9 cellular contexts compared by ENCODE assay signal in genomic region chr19:47315125-47315821, GRCh38. TPM values are rescaled to one million over a fixed set of nuclear protein-coding genes. Genes with fewer than 3 reads are reported as not detected.
DNase-seq lines count a peak whose midpoint lies in the region; TF ChIP-seq lines count a peak whose summit lies in the region.
"Had no signal": no experiment of that assay in that cellular context is flagged by ENCODE, and none has a peak within 500 bp of the region (broad histone marks: within the 10 kb centered on the region; RNA-seq: fewer than 3 reads in every experiment).

No MANE protein-coding gene starts in this region.

- peaks cover 0 to 46% (median 0%) of the 10 kb centered on the region in 4 donors for H3K27me3 ChIP-seq in esophagus squamous epithelium

- no peak overlapping the region for H3K4me3 ChIP-seq in esophagus squamous epithelium
- H3K4me3 ChIP-seq: skin epidermis had no signal

- H3K9me3 ChIP-seq in esophagus squamous epithelium = no peaks in the 10 kb centered on the region

- peak; percentile 67 for DNase-seq in NK-92 treated with Interleukin-12 subunit alpha and Interleukin-12 subunit beta, amount 100 ng/mL, for 24 hours (lab: John Stamatoyannopoulos, UW)
- DNase-seq in NK-92 (lab: John Stamatoyannopoulos, UW; ENCODE audit: unreplicated experiment) (no peak), SK-MEL-5 (ENCODE audit: low read depth, low spot score) (peak; percentile 91), esophagus squamous epithelium (lab: John Stamatoyannopoulos, UW) (no peak), occipital lobe (lab: John Stamatoyannopoulos, UW) (peak; percentile 24), NCI-H2196 treated with DMSO at 0.1 percent for 48 hours (lab: John Stamatoyannopoulos, UW; ENCODE audit: unreplicated experiment) (no peak), DMS114 treated with DMSO at 0.1 percent for 48 hours (lab: John Stamatoyannopoulos, UW; ENCODE audit: unreplicated experiment) (no peak), NCI-H748 treated with DMSO at 0.1 percent for 48 hours (lab: John Stamatoyannopoulos, UW) (no peak)

- 24 to 30% methylated on average over 6 to 12 of the region's 12 CpGs for WGBS in esophagus squamous epithelium, 2 donors

- peaks cover 0 to 6% (median 0%) of the 10 kb centered on the region in 3 donors for H3K4me1 ChIP-seq in esophagus squamous epithelium

- no peak for TF ChIP-seq CTCF in esophagus squamous epithelium (IDR thresholded peaks at IDR 0.05)

- intact Hi-C loops in esophagus squamous epithelium (cut with DNase I) = no loop called here

- H3K27ac ChIP-seq in esophagus squamous epithelium = peak overlapping the region in 3 of 4 donors; percentile 45 to 70 (median 68)

- peak in 1 of 4 donors; percentile 45 for TF ChIP-seq POLR2A in esophagus squamous epithelium (IDR thresholded peaks at IDR 0.05)

- H3K36me3 ChIP-seq in esophagus squamous epithelium = no peaks in the 10 kb centered on the region

- in situ Hi-C loops in SK-MEL-5 (cut with HindIII; ENCODE audit: low pct_unique_long_range_greater_than_20kb, low sequenced_read_pairs) = no loop called here

RNA-seq across cellular contexts. Expression of gene C5AR1, which starts 5.6 kb away (rescaled TPM):
- total RNA-seq in SK-MEL-5 (2014; rRNA removed; shearing (Covaris generic)) = 0.16 TPM in 1 of 2 replicates, not detected in the other
- 0.11 and 0.52 TPM in 2 replicates for polyA plus RNA-seq in SK-MEL-5 (2015; cell fraction: cytosol; rRNA removed)
- polyA plus RNA-seq in SK-MEL-5 (2015; cell fraction: nucleus; rRNA removed) = 0.92 and 1.4 TPM in 2 replicates
- total RNA-seq in esophagus squamous epithelium = 1 to 10 TPM in 3 of 4 donors, under 1 TPM in 1; 0.87 to 3.2 (median 2.3) TPM
- 0.16 TPM for total RNA-seq in occipital lobe

RNA-seq across cellular contexts. Expression of gene C5AR2, which starts 16.7 kb away (rescaled TPM):
- total RNA-seq in SK-MEL-5 (2014; rRNA removed; shearing (Covaris generic)) = not detected in 2 replicates
- polyA plus RNA-seq in SK-MEL-5 (2015; cell fraction: cytosol; rRNA removed) = not detected in 2 replicates
- not detected in 2 replicates for polyA plus RNA-seq in SK-MEL-5 (2015; cell fraction: nucleus; rRNA removed)
- total RNA-seq in esophagus squamous epithelium = 1 to 10 TPM in 1 of 4 donors, under 1 TPM in 3; 0.21 to 1.3 (median 0.63) TPM
- total RNA-seq in occipital lobe = 0.31 TPM

RNA-seq across cellular contexts. Expression of gene DHX34, which starts 33.8 kb away (rescaled TPM):
- 10.0 and 12.6 TPM in 2 replicates for total RNA-seq in SK-MEL-5 (2014; rRNA removed; shearing (Covaris generic))
- polyA plus RNA-seq in SK-MEL-5 (2015; cell fraction: cytosol; rRNA removed) = 19.0 and 20.8 TPM in 2 replicates
- polyA plus RNA-seq in SK-MEL-5 (2015; cell fraction: nucleus; rRNA removed) = 95.9 and 135 TPM in 2 replicates
- total RNA-seq in esophagus squamous epithelium (10 to 100 TPM; 10.7 to 20.8 (median 17.7) TPM), occipital lobe (10.8 TPM)

RNA-seq across cellular contexts. Expression of gene INAFM1, which starts 40.6 kb away (rescaled TPM):
- total RNA-seq in SK-MEL-5 (2014; rRNA removed; shearing (Covaris generic)) = 0.45 and 0.69 TPM in 2 replicates
- polyA plus RNA-seq in SK-MEL-5 (2015; cell fraction: cytosol; rRNA removed) = 3.3 and 4.6 TPM in 2 replicates
- 3.8 and 5.5 TPM in 2 replicates for polyA plus RNA-seq in SK-MEL-5 (2015; cell fraction: nucleus; rRNA removed)
- total RNA-seq in esophagus squamous epithelium (1 to 10 TPM; 1.4 to 8.2 (median 3.5) TPM), occipital lobe (2.3 TPM)

RNA-seq across cellular contexts. Expression of gene CCDC9, which starts 58.9 kb away (rescaled TPM):
- total RNA-seq in SK-MEL-5 (2014; rRNA removed; shearing (Covaris generic)) = 2.5 and 5.0 TPM in 2 replicates
- 18.6 and 21.6 TPM in 2 replicates for polyA plus RNA-seq in SK-MEL-5 (2015; cell fraction: cytosol; rRNA removed)
- polyA plus RNA-seq in SK-MEL-5 (2015; cell fraction: nucleus; rRNA removed) = 13.3 and 17.2 TPM in 2 replicates
- total RNA-seq in esophagus squamous epithelium (10 to 100 TPM in 2 of 4 donors, 1 to 10 TPM in 2; 6.6 to 16.8 (median 10.5) TPM), occipital lobe (2.8 TPM)

Comparison
In these comparisons a context has a peak if more than half of its experiments do, and no peak if none do; other contexts are left out.
1. DNase-seq: peak in NK-92 treated with Interleukin-12 subunit alpha and Interleukin-12 subunit beta, amount 100 ng/mL, for 24 hours (single experiment), SK-MEL-5 (single experiment) and occipital lobe (single experiment); none in NK-92 (single experiment), esophagus squamous epithelium (single experiment), NCI-H2196 treated with DMSO at 0.1 percent for 48 hours (single experiment), DMS114 treated with DMSO at 0.1 percent for 48 hours (single experiment) and NCI-H748 treated with DMSO at 0.1 percent for 48 hours (single experiment).